ENCODE assay signal across 23 cellular contexts in the genomic region with DNA sequence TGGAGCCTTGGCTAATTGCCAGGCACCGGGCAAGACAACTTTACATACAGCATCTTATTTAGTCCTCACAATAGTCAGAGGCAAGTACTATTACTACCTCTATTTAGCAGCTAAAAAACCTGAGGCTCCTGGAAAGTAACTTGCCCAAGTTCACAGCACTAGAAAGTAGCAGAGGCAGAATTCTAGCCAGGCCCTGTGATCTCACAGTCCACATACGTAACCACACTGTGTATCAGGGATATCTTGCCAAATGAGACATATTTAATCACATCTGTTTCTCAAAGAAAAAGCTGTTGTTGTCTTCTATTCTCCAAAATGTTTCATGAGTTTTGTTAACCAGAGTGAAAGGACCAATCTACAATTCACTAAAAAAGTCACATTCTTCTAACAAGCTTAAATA.
"Had no signal": no experiment of that assay in that cellular context is flagged by ENCODE, and none has a peak within 500 bp of the region (broad histone marks: within the 10 kb centered on the region; RNA-seq: fewer than 3 reads in every experiment).

No MANE protein-coding gene starts in this region.

- DNase-seq: activated CD4-positive, alpha-beta T cell treated with anti-CD3 and anti-CD28 coated beads, Interleukin-2, amount 50 U/mL, for 1 hour; activated CD8-positive, alpha-beta memory T cell treated with anti-CD3 and anti-CD28 coated beads, Interleukin-2, amount 50 U/mL, for 4 hours; activated effector memory CD4-positive, alpha-beta T cell treated with anti-CD3 and anti-CD28 coated beads, Interleukin-2, amount 50 U/mL, for 16 hours; activated naive CD4-positive, alpha-beta T cell treated with anti-CD3 and anti-CD28 coated beads, Interleukin-2, amount 50 U/mL, for 16 hours; activated T-cell treated with anti-CD3 and anti-CD28 coated beads, Interleukin-2, amount 50 U/mL, for 72 hours; cerebellar nuclear complex; effector CD8-positive, alpha-beta T cell; hippocampal formation; left colon; occipital lobe; right cardiac atrium; small intestine; stimulated activated CD4-positive, alpha-beta T cell treated with anti-CD3 and anti-CD28 coated beads, Interleukin-4, amount 100 ng/mL, for 1 hour; stomach; T-cell; testis; upper lobe of left lung had no signal

- FAIRE-seq: astrocyte, islet of Langerhans, small intestine had no signal

- H3K27ac Mint-ChIP-seq: activated T-cell treated with anti-CD3 and anti-CD28 coated beads, Interleukin-2, amount 50 U/mL, for 72 hours; dendritic cell treated with granulocyte-macrophage colony-stimulating factor and Interleukin-4, amounts not matched to agents 40 ng/mL and 50 ng/mL, for 4 days; T-cell had no signal

- H3K4me3 ChIP-seq: breast epithelium, lung, stomach, testis, upper lobe of left lung had no signal

- H3K36me3 Mint-ChIP-seq: T-cell had no signal

- H3K4me1 ChIP-seq: stomach, testis, upper lobe of left lung had no signal

- H3K27ac ChIP-seq: stomach, testis, upper lobe of left lung had no signal

- H3K9me3 Mint-ChIP-seq: activated T-cell treated with anti-CD3 and anti-CD28 coated beads, Interleukin-2, amount 50 U/mL, for 72 hours; dendritic cell treated with granulocyte-macrophage colony-stimulating factor and Interleukin-4, amounts not matched to agents 40 ng/mL and 50 ng/mL, for 4 days; T-cell had no signal

- H3K4me1 Mint-ChIP-seq: T-cell had no signal

- H3K36me3 ChIP-seq: breast epithelium, stomach, upper lobe of left lung had no signal

- H3K27me3 ChIP-seq: breast epithelium, stomach, testis, upper lobe of left lung had no signal

- H3K9me3 ChIP-seq: stomach, testis, upper lobe of left lung had no signal

- H3K4me3 Mint-ChIP-seq: activated T-cell treated with anti-CD3 and anti-CD28 coated beads, Interleukin-2, amount 50 U/mL, for 72 hours; dendritic cell treated with granulocyte-macrophage colony-stimulating factor and Interleukin-4, amounts not matched to agents 40 ng/mL and 50 ng/mL, for 4 days; T-cell had no signal

- ATAC-seq: activated T-cell treated with anti-CD3 and anti-CD28 coated beads, Interleukin-2, amount 50 U/mL, for 72 hours; esophagus mucosa; left colon; T-cell had no signal
